1 cellular context compared by ENCODE assay signal in the genomic region with DNA sequence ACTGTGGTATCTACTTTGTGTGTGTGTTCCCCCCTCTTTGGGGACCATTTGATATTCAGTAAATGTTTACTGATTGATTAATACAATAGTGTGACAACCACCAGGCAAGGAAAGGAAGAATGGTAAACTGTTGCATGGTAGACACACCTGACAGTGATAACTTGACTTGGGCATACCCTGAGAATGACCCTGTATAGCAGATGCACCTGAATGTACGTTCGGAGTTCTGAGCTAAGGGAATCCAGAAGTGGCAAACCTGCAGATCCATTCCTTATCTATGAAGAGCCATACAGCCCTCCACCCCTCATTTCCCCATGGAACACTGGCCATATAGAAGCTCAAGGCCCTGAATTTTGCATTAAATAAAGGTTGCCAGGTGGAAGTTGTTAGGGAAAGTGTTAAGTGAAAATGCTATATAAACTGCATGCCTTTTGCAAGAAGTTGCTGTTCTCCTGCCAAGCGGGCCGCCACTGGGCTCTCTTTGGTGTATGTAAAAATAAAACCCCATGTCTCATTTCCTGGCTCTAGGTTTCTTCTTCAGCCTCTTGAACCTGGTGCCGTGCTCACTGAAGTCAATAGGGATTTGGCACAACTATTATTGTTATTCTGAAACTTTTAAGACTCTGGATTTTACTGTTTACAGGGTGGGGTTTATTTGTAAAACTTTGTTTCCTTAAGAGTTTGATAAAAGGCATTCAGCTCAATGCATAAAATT.
TF ChIP-seq lines count a peak whose summit lies in the region.

No MANE protein-coding gene starts in this region.

TF ChIP-seq in GM12878, 131 proteins besides CTCF, POLR2A, EP300 and RAD21:
- no peak for TF ChIP-seq USF2 (IDR thresholded peaks at IDR 0.05; ENCODE audit: borderline replicate concordance, low read depth, low read length)
- TF ChIP-seq PAX5 (IDR thresholded peaks at IDR 0.05; ENCODE audit: borderline replicate concordance, low read depth, low read length), result no peak
- no peak for TF ChIP-seq MTA2 (IDR thresholded peaks at IDR 0.05; ENCODE audit: low read depth)
- no peak for TF ChIP-seq REST (IDR thresholded peaks at IDR 0.05; ENCODE audit: low read depth, low read length)
- TF ChIP-seq, protein P1, sequence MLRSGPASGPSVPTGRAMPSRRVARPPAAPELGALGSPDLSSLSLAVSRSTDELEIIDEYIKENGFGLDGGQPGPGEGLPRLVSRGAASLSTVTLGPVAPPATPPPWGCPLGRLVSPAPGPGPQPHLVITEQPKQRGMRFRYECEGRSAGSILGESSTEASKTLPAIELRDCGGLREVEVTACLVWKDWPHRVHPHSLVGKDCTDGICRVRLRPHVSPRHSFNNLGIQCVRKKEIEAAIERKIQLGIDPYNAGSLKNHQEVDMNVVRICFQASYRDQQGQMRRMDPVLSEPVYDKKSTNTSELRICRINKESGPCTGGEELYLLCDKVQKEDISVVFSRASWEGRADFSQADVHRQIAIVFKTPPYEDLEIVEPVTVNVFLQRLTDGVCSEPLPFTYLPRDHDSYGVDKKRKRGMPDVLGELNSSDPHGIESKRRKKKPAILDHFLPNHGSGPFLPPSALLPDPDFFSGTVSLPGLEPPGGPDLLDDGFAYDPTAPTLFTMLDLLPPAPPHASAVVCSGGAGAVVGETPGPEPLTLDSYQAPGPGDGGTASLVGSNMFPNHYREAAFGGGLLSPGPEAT (IDR thresholded peaks at IDR 0.05; ENCODE audit: low read depth), result no peak
- no peak for TF ChIP-seq SRF (IDR thresholded peaks at IDR 0.05; ENCODE audit: low read depth in 2 of 2, low read length in 2 of 2)
- no peak for TF ChIP-seq FOS (IDR thresholded peaks at IDR 0.05; ENCODE audit: borderline replicate concordance, extremely low read depth, insufficient read length)
- no peak for TF ChIP-seq CHD1 (IDR thresholded peaks at IDR 0.05; ENCODE audit: low read depth, low read length)
- TF ChIP-seq PML (IDR thresholded peaks at IDR 0.05; ENCODE audit: low read length), result no peak
- TF ChIP-seq RB1 (IDR thresholded peaks at IDR 0.05; ENCODE audit: borderline replicate concordance), result no peak
- no peak for TF ChIP-seq SMC3 (IDR thresholded peaks at IDR 0.05; ENCODE audit: borderline replicate concordance, low read length)
- TF ChIP-seq BCLAF1 (IDR thresholded peaks at IDR 0.05), result no peak
TF ChIP-seq in GM12878: peak in this region for 0.
